ENCODE assay signal across 10 cellular contexts in genomic region chr2:173021939-173022371, GRCh38. TPM values are rescaled to one million over a fixed set of nuclear protein-coding genes. Genes with fewer than 3 reads are reported as not detected.
DNase-seq lines count a peak whose midpoint lies in the region; ATAC-seq, FAIRE-seq and TF ChIP-seq lines count a peak whose summit lies in the region.
"Had no signal": no experiment of that assay in that cellular context is flagged by ENCODE, and none has a peak within 500 bp of the region (broad histone marks: within the 10 kb centered on the region; RNA-seq: fewer than 3 reads in every experiment).

No MANE protein-coding gene starts in this region.

- H3K4me3 ChIP-seq in MM.1S (ENCODE audit: low read length) = no peak overlapping the region
- H3K4me3 ChIP-seq in mesenchymal stem cell (ENCODE audit: insufficient read depth in 1 of 2, low read depth in 1 of 2, low read length in 2 of 2) = no peak overlapping the region
- H3K4me3 ChIP-seq: gastroesophageal sphincter had no signal

- no peak overlapping the region for H3K14ac ChIP-seq in mesenchymal stem cell (ENCODE audit: low read length in 2 of 2)

- H3K4me1 ChIP-seq in MM.1S (ENCODE audit: low read length) = no peaks in the 10 kb centered on the region
- H3K4me1 ChIP-seq in mesenchymal stem cell (ENCODE audit: control insufficient read depth, insufficient read depth, low read depth, low read length) = no peaks in the 10 kb centered on the region

- H3K36me3 Mint-ChIP-seq in Calu3 (ENCODE audit: insufficient read depth, unreplicated experiment) (no peaks in the 10 kb centered on the region), chondrocyte (ENCODE audit: low read depth) (peaks cover 2% of the 10 kb centered on the region)
- no peaks in the 10 kb centered on the region for H3K36me3 Mint-ChIP-seq in effector memory CD8-positive, alpha-beta T cell (ENCODE audit: insufficient read depth)

- H2AFZ ChIP-seq in MM.1S (ENCODE audit: low read length) (no peak overlapping the region), mesenchymal stem cell (ENCODE audit: low read depth, low read length) (no peak overlapping the region)

- no peak overlapping the region for H2BK120ac ChIP-seq in mesenchymal stem cell (ENCODE audit: low read depth, low read length)

- H3K4me3 Mint-ChIP-seq in Calu3 (ENCODE audit: low read depth, unreplicated experiment) = no peak overlapping the region
- H3K4me3 Mint-ChIP-seq in chondrocyte (ENCODE audit: unreplicated experiment) = no peak overlapping the region
- H3K4me3 Mint-ChIP-seq in effector memory CD8-positive, alpha-beta T cell = no peak overlapping the region
- H3K4me3 Mint-ChIP-seq: activated T-cell treated with anti-CD3 and anti-CD28 coated beads, Interleukin-2, amount 50 U/mL, for 24 hours had no signal

- H2BK5ac ChIP-seq in mesenchymal stem cell (ENCODE audit: low read depth, low read length, poor library complexity, severe bottlenecking) = no peak overlapping the region

- no peaks in the 10 kb centered on the region for H3K9me2 ChIP-seq in MM.1S (replicated peaks; ENCODE audit: insufficient read depth, low read length)

- WGBS in mesenchymal stem cell = 74% methylated on average over 7 of the region's 9 CpGs

- no peaks in the 10 kb centered on the region for H3K36me3 ChIP-seq in MM.1S (replicated peaks; ENCODE audit: insufficient read depth, low read length)
- no peaks in the 10 kb centered on the region for H3K36me3 ChIP-seq in mesenchymal stem cell (ENCODE audit: control insufficient read depth in 1 of 2, insufficient read depth in 2 of 2, low read depth in 1 of 2, low read length in 2 of 2)
- H3K36me3 ChIP-seq: gastroesophageal sphincter had no signal

- H2BK12ac ChIP-seq in mesenchymal stem cell (ENCODE audit: low read length in 2 of 2) = no peak overlapping the region

- H2BK15ac ChIP-seq in mesenchymal stem cell (ENCODE audit: low read depth, poor library complexity, severe bottlenecking) = no peak overlapping the region

- ATAC-seq in effector memory CD8-positive, alpha-beta T cell (replicated peaks) = no peak
- ATAC-seq: gastroesophageal sphincter had no signal

- no peaks in the 10 kb centered on the region for H4K20me1 ChIP-seq in MM.1S (ENCODE audit: insufficient read depth, low read length)

- H3K9ac ChIP-seq in MM.1S (ENCODE audit: low read length) (no peak overlapping the region), mesenchymal stem cell (ENCODE audit: low read length) (no peak overlapping the region)

- no peak overlapping the region for H3K4me2 ChIP-seq in MM.1S (ENCODE audit: low read depth, low read length)
- H3K4me2 ChIP-seq in mesenchymal stem cell (ENCODE audit: low read length, poor library complexity, severe bottlenecking) = no peak overlapping the region

- H3K79me2 ChIP-seq in MM.1S (ENCODE audit: low read length) = no peaks in the 10 kb centered on the region

- peaks cover under 1% of the 10 kb centered on the region for H3K4me1 Mint-ChIP-seq in Calu3 (ENCODE audit: low read depth, unreplicated experiment)
- H3K4me1 Mint-ChIP-seq in chondrocyte (ENCODE audit: low read depth) = peaks cover 1% of the 10 kb centered on the region
- H3K4me1 Mint-ChIP-seq in effector memory CD8-positive, alpha-beta T cell (ENCODE audit: low read depth in 2 of 2) = no peaks in the 10 kb centered on the region

- no TSS peak for BruUV-seq in Calu3 (replicated peaks; lab: Mats Ljungman, UMichigan)

- CTCF ChIA-PET in Calu3 (lab: Charles Lee) = no interaction called here

- TF ChIP-seq CTCF in Calu3 (IDR thresholded peaks at IDR 0.05; ENCODE audit: unreplicated experiment) = no peak
- TF ChIP-seq CTCF in MM.1S (IDR thresholded peaks at IDR 0.05; ENCODE audit: low read length) = peak; percentile 11; the same call in 1 of the 2 replicates
- peak; percentile 83 for TF ChIP-seq CTCF in chondrocyte (IDR thresholded peaks at IDR 0.05)

- no peak overlapping the region for H3K23ac ChIP-seq in mesenchymal stem cell (ENCODE audit: low read length in 2 of 2)

- intact Hi-C loops in Calu3 (cut with micrococcal nuclease; ENCODE audit: unreplicated experiment) = loop anchor here (1.0 to 10.0 kb wide), 3 partner anchors 50 to 373 kb away; no protein-coding TSS in a partner anchor

- no peaks in the 10 kb centered on the region for H3F3A ChIP-seq in MM.1S (ENCODE audit: insufficient read depth, low read length)

- H3K27ac Mint-ChIP-seq in Calu3 (ENCODE audit: unreplicated experiment) (no peak overlapping the region), chondrocyte (ENCODE audit: unreplicated experiment) (no peak overlapping the region)
- no peak overlapping the region for H3K27ac Mint-ChIP-seq in effector memory CD8-positive, alpha-beta T cell
- H3K27ac Mint-ChIP-seq: activated T-cell treated with anti-CD3 and anti-CD28 coated beads, Interleukin-2, amount 50 U/mL, for 24 hours had no signal

- no peaks in the 10 kb centered on the region for H3K9me3 ChIP-seq in MM.1S (replicated peaks; ENCODE audit: insufficient read depth, low read length)
- no peaks in the 10 kb centered on the region for H3K9me3 ChIP-seq in mesenchymal stem cell (ENCODE audit: control insufficient read depth, low read length)
- H3K9me3 ChIP-seq: gastroesophageal sphincter had no signal

- no peak for FAIRE-seq in frontal cortex (lab: Jason Lieb, UNC)

- H3K27me3 ChIP-seq in MM.1S (replicated peaks; ENCODE audit: insufficient read depth, low read length) = no peaks in the 10 kb centered on the region
- H3K27me3 ChIP-seq in mesenchymal stem cell (ENCODE audit: control insufficient read depth in 1 of 2, insufficient read depth in 1 of 2, low read length in 2 of 2) = peaks cover 0 to 9% of the 10 kb centered on the region in 2 experiments
- H3K27me3 ChIP-seq: gastroesophageal sphincter had no signal

- H4K8ac ChIP-seq in mesenchymal stem cell (ENCODE audit: low read length) = no peak overlapping the region

- H3K4ac ChIP-seq in mesenchymal stem cell (ENCODE audit: low read depth in 1 of 2, low read length in 2 of 2) = no peak overlapping the region

- H3K18ac ChIP-seq in mesenchymal stem cell (ENCODE audit: low read depth in 1 of 2, low read length in 2 of 2) = no peak overlapping the region

- no peak overlapping the region for H4K91ac ChIP-seq in mesenchymal stem cell (ENCODE audit: low read length)

- DNase-seq in Calu3 (peak; percentile 51), MM.1S (no peak), chondrocyte (ENCODE audit: low spot score) (no peak), mesenchymal stem cell (peak; percentile 51), NCI-H510A (lab: John Stamatoyannopoulos, UW) (no peak), frontal cortex (ENCODE audit: low spot score in 2 of 2) (no peak), NCI-H748 treated with DMSO at 0.1 percent for 48 hours (lab: John Stamatoyannopoulos, UW) (no peak)
- DNase-seq in effector memory CD8-positive, alpha-beta T cell = no peak
- DNase-seq: activated T-cell treated with anti-CD3 and anti-CD28 coated beads, Interleukin-2, amount 50 U/mL, for 24 hours had no signal

- H2AK5ac ChIP-seq in mesenchymal stem cell (ENCODE audit: low read length, severe bottlenecking) = no peak overlapping the region

- H3K79me1 ChIP-seq in mesenchymal stem cell (replicated peaks; ENCODE audit: low read length, poor library complexity, severe bottlenecking) = no peaks in the 10 kb centered on the region

- H3K27me3 Mint-ChIP-seq in Calu3 (ENCODE audit: unreplicated experiment) (peaks cover 15% of the 10 kb centered on the region), chondrocyte (ENCODE audit: low read depth) (no peaks in the 10 kb centered on the region)
- H3K27me3 Mint-ChIP-seq in effector memory CD8-positive, alpha-beta T cell = peaks cover 13 to 64% of the 10 kb centered on the region in 2 donors
- H3K27me3 Mint-ChIP-seq: activated T-cell treated with anti-CD3 and anti-CD28 coated beads, Interleukin-2, amount 50 U/mL, for 24 hours had no signal

- no peaks in the 10 kb centered on the region for H3K9me3 Mint-ChIP-seq in Calu3 (ENCODE audit: low read depth, unreplicated experiment)
- no peaks in the 10 kb centered on the region for H3K9me3 Mint-ChIP-seq in chondrocyte (ENCODE audit: low read depth)
- no peaks in the 10 kb centered on the region for H3K9me3 Mint-ChIP-seq in effector memory CD8-positive, alpha-beta T cell
- H3K9me3 Mint-ChIP-seq: activated T-cell treated with anti-CD3 and anti-CD28 coated beads, Interleukin-2, amount 50 U/mL, for 24 hours had no signal

- no peak overlapping the region for H3K27ac ChIP-seq in MM.1S (ENCODE audit: low read length)
- no peak overlapping the region for H3K27ac ChIP-seq in mesenchymal stem cell (ENCODE audit: low read length, poor library complexity, severe bottlenecking)
- H3K27ac ChIP-seq: gastroesophageal sphincter had no signal

RNA-seq across cellular contexts. Expression of gene MAP3K20, which starts 53.7 kb away (rescaled TPM):
- 37.0 and 47.9 TPM in 2 replicates for total RNA-seq in Calu3 (2022)
- 55.7 to 68.5 TPM (median 68.1 TPM) in 3 replicates for total RNA-seq in chondrocyte
- 33.5 TPM for polyA plus RNA-seq in mesenchymal stem cell (2013, experiment 1 of 2)
- polyA plus RNA-seq in mesenchymal stem cell (2013, experiment 2 of 2) = 34.0 TPM
- total RNA-seq in frontal cortex = 9.4 TPM

Comparison
In these comparisons a context has a peak if more than half of its experiments do, and no peak if none do; other contexts are left out.
1. DNase-seq: peak in Calu3 (single experiment) and mesenchymal stem cell (single experiment); none in MM.1S (single experiment), chondrocyte (single experiment), NCI-H510A (single experiment), frontal cortex (0 of 2), NCI-H748 treated with DMSO at 0.1 percent for 48 hours (single experiment) and effector memory CD8-positive, alpha-beta T cell (0 of 3).